23 cellular contexts compared by ENCODE assay signal in genomic region chr22:40473703-40474102, GRCh38.
DNase-seq lines count a peak whose midpoint lies in the region; ATAC-seq, FAIRE-seq and TF ChIP-seq lines count a peak whose summit lies in the region.
"Had no signal": no experiment of that assay in that cellular context is flagged by ENCODE, and none has a peak within 500 bp of the region (broad histone marks: within the 10 kb centered on the region; RNA-seq: fewer than 3 reads in every experiment).

No MANE protein-coding gene starts in this region.

- H3K36me3 Mint-ChIP-seq in activated naive CD8-positive, alpha-beta T cell treated with anti-CD3 and anti-CD28 coated beads, Interleukin-2, amount 10 ng/mL, durations not matched to agents 7 days and 5 days, result peaks cover 17% of the 10 kb centered on the region
- no peaks in the 10 kb centered on the region for H3K36me3 Mint-ChIP-seq in activated naive CD8-positive, alpha-beta T cell treated with anti-CD3 and anti-CD28 coated beads for 36 hours
- H3K36me3 Mint-ChIP-seq in activated T-helper 17 cell treated with anti-CD3 and anti-CD28 coated beads, Interleukin-2, amount 50 U/mL, for 72 hours (ENCODE audit: low read depth), result no peaks in the 10 kb centered on the region
- H3K36me3 Mint-ChIP-seq in HFFc6 (ENCODE audit: low read depth), result no peaks in the 10 kb centered on the region; the same call in none of the 2 replicates
- H3K36me3 Mint-ChIP-seq: CD4-positive, CD25-positive, alpha-beta regulatory T cell had no signal

- POLR2A ChIA-PET in activated naive CD8-positive, alpha-beta T cell treated with anti-CD3 and anti-CD28 coated beads, Interleukin-2, amount 10 ng/mL, durations not matched to agents 7 days and 5 days (lab: Charles Lee), result no interaction called here

- FAIRE-seq in GM12892 (lab: Jason Lieb, UNC), result peak; percentile 67
- FAIRE-seq: A204.1, H54, HepG2 had no signal

- no peak for TF ChIP-seq POLR2A in GM12892 (IDR thresholded peaks at IDR 0.05; ENCODE audit: low read depth, low read length)

- ATAC-seq in activated naive CD8-positive, alpha-beta T cell treated with anti-CD3 and anti-CD28 coated beads, Interleukin-2, amount 10 ng/mL, durations not matched to agents 7 days and 5 days (ENCODE audit: low read depth), result no peak
- ATAC-seq in activated T-helper 17 cell treated with anti-CD3 and anti-CD28 coated beads, Interleukin-2, amount 50 U/mL, for 72 hours (replicated peaks), result peak; percentile 67
- ATAC-seq: HepG2 had no signal

- peaks cover 28% of the 10 kb centered on the region for H3K4me1 Mint-ChIP-seq in activated naive CD8-positive, alpha-beta T cell treated with anti-CD3 and anti-CD28 coated beads, Interleukin-2, amount 10 ng/mL, durations not matched to agents 7 days and 5 days
- H3K4me1 Mint-ChIP-seq in activated naive CD8-positive, alpha-beta T cell treated with anti-CD3 and anti-CD28 coated beads for 36 hours, result peaks cover 24% of the 10 kb centered on the region
- H3K4me1 Mint-ChIP-seq in activated T-helper 17 cell treated with anti-CD3 and anti-CD28 coated beads, Interleukin-2, amount 50 U/mL, for 72 hours, result peaks cover 9% of the 10 kb centered on the region
- peaks cover 20% of the 10 kb centered on the region for H3K4me1 Mint-ChIP-seq in HFFc6 (ENCODE audit: low read depth)

- no peaks in the 10 kb centered on the region for H3K27me3 Mint-ChIP-seq in activated naive CD8-positive, alpha-beta T cell treated with anti-CD3 and anti-CD28 coated beads, Interleukin-2, amount 10 ng/mL, durations not matched to agents 7 days and 5 days
- H3K27me3 Mint-ChIP-seq in activated naive CD8-positive, alpha-beta T cell treated with anti-CD3 and anti-CD28 coated beads for 36 hours, result no peaks in the 10 kb centered on the region
- H3K27me3 Mint-ChIP-seq in activated T-helper 17 cell treated with anti-CD3 and anti-CD28 coated beads, Interleukin-2, amount 50 U/mL, for 72 hours, result no peaks in the 10 kb centered on the region
- H3K27me3 Mint-ChIP-seq in HFFc6 (ENCODE audit: insufficient read depth), result no peaks in the 10 kb centered on the region
- H3K27me3 Mint-ChIP-seq: CD4-positive, CD25-positive, alpha-beta regulatory T cell; CD8-positive, alpha-beta memory T cell; IgD-negative memory B cell had no signal

- no peak for DNase-seq in activated naive CD8-positive, alpha-beta T cell treated with anti-CD3 and anti-CD28 coated beads, Interleukin-2, amount 10 ng/mL, durations not matched to agents 7 days and 5 days
- DNase-seq in activated naive CD8-positive, alpha-beta T cell treated with anti-CD3 and anti-CD28 coated beads for 36 hours, result no peak
- DNase-seq in GM12892 (ENCODE audit: insufficient read length), result no peak
- no peak for DNase-seq in NCI-H226
- DNase-seq in medulla oblongata (ENCODE audit: extremely low spot score), result no peak
- no peak for DNase-seq in HFFc6
- DNase-seq: ACHN; BE2C; C1 segment of cervical spinal cord; CD8-positive, alpha-beta memory T cell; COR-L47; DMS 273 treated with DMSO at 0.1 percent for 48 hours; DMS53; GDM1; GM23248; HCEC 1CT; KBM-7 had no signal

- no peak for TF ChIP-seq CTCF in HFFc6 (IDR thresholded peaks at IDR 0.05)

- H3K4me3 Mint-ChIP-seq in activated naive CD8-positive, alpha-beta T cell treated with anti-CD3 and anti-CD28 coated beads, Interleukin-2, amount 10 ng/mL, durations not matched to agents 7 days and 5 days, result peak overlapping the region; percentile 22
- H3K4me3 Mint-ChIP-seq in activated naive CD8-positive, alpha-beta T cell treated with anti-CD3 and anti-CD28 coated beads for 36 hours, result no peak overlapping the region
- H3K4me3 Mint-ChIP-seq in activated T-helper 17 cell treated with anti-CD3 and anti-CD28 coated beads, Interleukin-2, amount 50 U/mL, for 72 hours, result no peak overlapping the region
- no peak overlapping the region for H3K4me3 Mint-ChIP-seq in HFFc6
- H3K4me3 Mint-ChIP-seq: CD4-positive, CD25-positive, alpha-beta regulatory T cell; CD8-positive, alpha-beta memory T cell; IgD-negative memory B cell had no signal

- H3K9me3 Mint-ChIP-seq in activated naive CD8-positive, alpha-beta T cell treated with anti-CD3 and anti-CD28 coated beads, Interleukin-2, amount 10 ng/mL, durations not matched to agents 7 days and 5 days, result no peaks in the 10 kb centered on the region
- H3K9me3 Mint-ChIP-seq in activated naive CD8-positive, alpha-beta T cell treated with anti-CD3 and anti-CD28 coated beads for 36 hours, result no peaks in the 10 kb centered on the region
- no peaks in the 10 kb centered on the region for H3K9me3 Mint-ChIP-seq in activated T-helper 17 cell treated with anti-CD3 and anti-CD28 coated beads, Interleukin-2, amount 50 U/mL, for 72 hours
- no peaks in the 10 kb centered on the region for H3K9me3 Mint-ChIP-seq in HFFc6
- H3K9me3 Mint-ChIP-seq: CD8-positive, alpha-beta memory T cell; IgD-negative memory B cell had no signal

- H3K27ac Mint-ChIP-seq in activated naive CD8-positive, alpha-beta T cell treated with anti-CD3 and anti-CD28 coated beads, Interleukin-2, amount 10 ng/mL, durations not matched to agents 7 days and 5 days, result no peak overlapping the region
- H3K27ac Mint-ChIP-seq in activated naive CD8-positive, alpha-beta T cell treated with anti-CD3 and anti-CD28 coated beads for 36 hours, result no peak overlapping the region
- H3K27ac Mint-ChIP-seq in activated T-helper 17 cell treated with anti-CD3 and anti-CD28 coated beads, Interleukin-2, amount 50 U/mL, for 72 hours, result no peak overlapping the region
- H3K27ac Mint-ChIP-seq in HFFc6, result no peak overlapping the region
